19 cellular contexts compared by ENCODE assay signal in genomic region chr19:51247972-51248371, GRCh38. TPM values are rescaled to one million over a fixed set of nuclear protein-coding genes. Genes with fewer than 3 reads are reported as not detected.
DNase-seq lines count a peak whose midpoint lies in the region; ATAC-seq, FAIRE-seq and TF ChIP-seq lines count a peak whose summit lies in the region.
"Had no signal": no experiment of that assay in that cellular context is flagged by ENCODE, and none has a peak within 500 bp of the region (broad histone marks: within the 10 kb centered on the region; RNA-seq: fewer than 3 reads in every experiment).

No MANE protein-coding gene starts in this region.

- intact Hi-C loops in GM12878 (cut with micrococcal nuclease; ENCODE audit: unreplicated experiment): no loop called here

- no peak for ATAC-seq in GM12878
- ATAC-seq: CD8-positive, alpha-beta T cell had no signal

- H3K9me3 ChIP-seq in GM12878 (replicated peaks; ENCODE audit: control insufficient read depth, insufficient read depth, low read length): no peaks in the 10 kb centered on the region; the same call in 2 of the 3 replicates

- H3K4me3 ChIP-seq in GM12878: no peak overlapping the region
- H3K4me3 ChIP-seq: BLaER1 had no signal

- RAD21 ChIA-PET in GM12878 (lab: Charles Lee; ENCODE audit: unreplicated experiment): no interaction called here

- no peak overlapping the region for H3K27ac ChIP-seq in GM12878 (ENCODE audit: control insufficient read depth, insufficient read depth)
- H3K27ac ChIP-seq: 22Rv1, BLaER1 had no signal

- POLR2A ChIA-PET in GM12878 (lab: Charles Lee): no interaction called here

- DNase-seq in NCI-H82 (lab: John Stamatoyannopoulos, UW): peak; percentile 7
- DNase-seq in NCI-H82 treated with DMSO at 0.1 percent for 48 hours (lab: John Stamatoyannopoulos, UW; ENCODE audit: unreplicated experiment): no peak
- DNase-seq in activated naive CD4-positive, alpha-beta T cell treated with anti-CD3 and anti-CD28 coated beads, Interleukin-2, amount 10 ng/mL, durations not matched to agents 7 days and 5 days: no peak
- no peak for DNase-seq in activated naive CD4-positive, alpha-beta T cell treated with anti-CD3 and anti-CD28 coated beads, Interleukin-2, amount 50 U/mL, for 16 hours
- no peak for DNase-seq in GM12878 (ENCODE audit: low read depth, low spot score)
- DNase-seq in H4 (ENCODE audit: low spot score): no peak
- DNase-seq in NCI-H1694 treated with DMSO at 0.1 percent for 48 hours (lab: John Stamatoyannopoulos, UW): no peak
- DNase-seq: Calu3; CD8-positive, alpha-beta T cell; DMS79 treated with DMSO at 0.1 percent for 48 hours; GF-D8; HCEC 1CT had no signal

- 26% methylated on average over 4 of the region's 4 CpGs for WGBS in GM12878 (ENCODE audit: insufficient coverage, insufficient replicate concordance, low lambda C conversion rate, missing lambda C conversion rate)

- no peaks in the 10 kb centered on the region for H3K79me2 ChIP-seq in GM12878 (ENCODE audit: control insufficient read depth, insufficient read depth, low read length)

- TF ChIP-seq EP300 in GM12878 (IDR thresholded peaks at IDR 0.05; ENCODE audit: borderline replicate concordance in 1 of 2, control insufficient read depth in 1 of 2, low read depth in 2 of 2, low read length in 2 of 2): no peak

- no peak overlapping the region for H2AFZ ChIP-seq in GM12878 (ENCODE audit: control insufficient read depth, low read depth, low read length)

- H3K27me3 ChIP-seq in GM12878 (replicated peaks in 1 of 2; ENCODE audit: control insufficient read depth in 2 of 2, insufficient read depth in 2 of 2, low read length in 1 of 2): no peaks in the 10 kb centered on the region
- H3K27me3 ChIP-seq: BLaER1 had no signal

- no peak for TF ChIP-seq CTCF in GM12878 (IDR thresholded peaks at IDR 0.05 in 2 of 3, conservative IDR thresholded peaks at IDR 0.05 in 1 of 3; ENCODE audit: control insufficient read depth in 2 of 3, extremely low read depth in 1 of 3, insufficient read depth in 1 of 3, low read depth in 3 of 3, low read length in 3 of 3)

- peaks cover 8% of the 10 kb centered on the region for H3K9me3 Mint-ChIP-seq in activated naive CD4-positive, alpha-beta T cell treated with anti-CD3 and anti-CD28 coated beads, Interleukin-2, amount 10 ng/mL, durations not matched to agents 7 days and 5 days
- H3K9me3 Mint-ChIP-seq: CD8-positive, alpha-beta T cell had no signal

- H3K9ac ChIP-seq in GM12878 (ENCODE audit: control insufficient read depth, insufficient read depth, low read length): no peak overlapping the region
- H3K9ac ChIP-seq: BLaER1 had no signal

- in situ Hi-C loops in GM12878 (cut with MboI): no loop called here

- peaks cover 59% of the 10 kb centered on the region for H3K4me1 Mint-ChIP-seq in activated naive CD4-positive, alpha-beta T cell treated with anti-CD3 and anti-CD28 coated beads, Interleukin-2, amount 10 ng/mL, durations not matched to agents 7 days and 5 days

- no peak overlapping the region for H3K4me3 Mint-ChIP-seq in activated naive CD4-positive, alpha-beta T cell treated with anti-CD3 and anti-CD28 coated beads, Interleukin-2, amount 10 ng/mL, durations not matched to agents 7 days and 5 days
- H3K4me3 Mint-ChIP-seq: CD8-positive, alpha-beta T cell had no signal

- no peak for FAIRE-seq in GM12878 (lab: Jason Lieb, UNC)
- FAIRE-seq: GM19239, H54 had no signal

- H3K36me3 Mint-ChIP-seq in activated naive CD4-positive, alpha-beta T cell treated with anti-CD3 and anti-CD28 coated beads, Interleukin-2, amount 10 ng/mL, durations not matched to agents 7 days and 5 days: peaks cover 17% of the 10 kb centered on the region
- H3K36me3 Mint-ChIP-seq: CD8-positive, alpha-beta T cell had no signal

- H4K20me1 ChIP-seq in GM12878 (ENCODE audit: control insufficient read depth, insufficient read depth): no peaks in the 10 kb centered on the region
- H4K20me1 ChIP-seq: BLaER1 had no signal

- no TSS peak for BruUV-seq in GM12878 (replicated peaks; lab: Mats Ljungman, UMichigan)

- no peak overlapping the region; the same call in 1 of the 2 replicates for H3K4me2 ChIP-seq in GM12878 (ENCODE audit: control insufficient read depth, insufficient read depth)
- H3K4me2 ChIP-seq: BLaER1 had no signal

- H3K4me1 ChIP-seq in GM12878 (ENCODE audit: control insufficient read depth, insufficient read depth, low read length): no peaks in the 10 kb centered on the region

- H3K27me3 Mint-ChIP-seq in activated naive CD4-positive, alpha-beta T cell treated with anti-CD3 and anti-CD28 coated beads, Interleukin-2, amount 10 ng/mL, durations not matched to agents 7 days and 5 days: peaks cover 17% of the 10 kb centered on the region

- peak overlapping the region; percentile 33 for H3K27ac Mint-ChIP-seq in activated naive CD4-positive, alpha-beta T cell treated with anti-CD3 and anti-CD28 coated beads, Interleukin-2, amount 10 ng/mL, durations not matched to agents 7 days and 5 days
- H3K27ac Mint-ChIP-seq: CD8-positive, alpha-beta T cell had no signal

- TF ChIP-seq RAD21 in GM12878 (IDR thresholded peaks at IDR 0.05; ENCODE audit: insufficient read depth, low read depth, low read length): no peak

- CTCF ChIA-PET in activated naive CD4-positive, alpha-beta T cell treated with anti-CD3 and anti-CD28 coated beads, Interleukin-2, amount 10 ng/mL, durations not matched to agents 7 days and 5 days (lab: Charles Lee): interaction anchor here (2.4 kb wide), 1 partner anchor 10 kb away, joined by 6 read pairs; no protein-coding TSS in a partner anchor
- CTCF ChIA-PET in GM12878 (lab: Yijun Ruan, JAX): no interaction called here

- no peak for TF ChIP-seq POLR2A in GM12878 (IDR thresholded peaks at IDR 0.05; ENCODE audit: low read depth, low read length)

- no peaks in the 10 kb centered on the region for H3K36me3 ChIP-seq in GM12878 (ENCODE audit: control insufficient read depth in 2 of 2, insufficient read depth in 2 of 2, low read length in 1 of 2)
- H3K36me3 ChIP-seq: BLaER1 had no signal

- SMC1A ChIA-PET in GM12878 (lab: Charles Lee; ENCODE audit: uncharacterized antibody, unreplicated experiment): no interaction called here

TF ChIP-seq in GM12878, 131 proteins besides CTCF, POLR2A, EP300 and RAD21:
- TF ChIP-seq PAX5 (IDR thresholded peaks at IDR 0.05; ENCODE audit: borderline replicate concordance, low read depth, low read length) (no peak), YY1 (IDR thresholded peaks at IDR 0.05; ENCODE audit: low read depth, low read length) (0 out of 2 replicates have a peak, but pooled peaks have one; percentile 29), IRF5 (IDR thresholded peaks at IDR 0.05; ENCODE audit: borderline replicate concordance) (no peak), CHD4 (IDR thresholded peaks at IDR 0.05) (no peak)

RNA-seq across cellular contexts. Expression of gene SIGLECL1, which starts 2.9 kb away (rescaled TPM):
- total RNA-seq in GM12878 (2013; cell fraction: nucleolus; rRNA removed): not detected in 2 replicates
- total RNA-seq in GM12878 (2014; rRNA removed) (not detected in 2 replicates), GM12878 (2014; rRNA removed; fragmentation: Illumina TruSeq; extraction: Trizol) (not detected in 2 replicates), GM12878 (2021) (not detected in 2 replicates)
- not detected for polyA plus RNA-seq in GM12878 (2011; ENCODE audit: low read depth)
- polyA plus RNA-seq in GM12878 (2011; rRNA removed) (not detected in 2 replicates), GM12878 (2014; fragmentation: Illumina TruSeq; extraction: Trizol) (not detected in 2 replicates), GM12878 (2014; fragmentation: Nextera tagmentation; extraction: Ambion mirVana) (not detected), GM12878 (2014; rRNA removed) (not detected in 2 replicates), GM12878 (2016; fragmentation: Nextera tagmentation; extraction: Ambion mirVana) (not detected)
- not detected in 2 replicates for polyA plus RNA-seq in GM12878 (2011; cell fraction: cytosol; rRNA removed)
- not detected in 2 replicates for polyA plus RNA-seq in GM12878 (2011; cell fraction: nucleus; rRNA removed)
- not detected in 2 replicates for polyA plus RNA-seq in GM12878 (2012)
- not detected in 2 replicates for polyA minus RNA-seq in GM12878 (2011; rRNA and poly(A)+ RNA removed)
- not detected in 2 replicates for polyA minus RNA-seq in GM12878 (2011; cell fraction: cytosol; rRNA and poly(A)+ RNA removed)
- not detected in 2 replicates for polyA minus RNA-seq in GM12878 (2011; cell fraction: nucleus; rRNA and poly(A)+ RNA removed)
- 0.39 TPM in 1 of 2 replicates, not detected in the other for total RNA-seq in H4 (2014; rRNA removed; shearing (Covaris generic))
- total RNA-seq: A673; Calu3; CD8-positive, alpha-beta T cell; HT-29 had no signal
- polyA plus RNA-seq: AG04450 had no signal

RNA-seq across cellular contexts. Expression of gene CD33, which starts 23.1 kb away (rescaled TPM):
- total RNA-seq in GM12878 (2013; cell fraction: nucleolus; rRNA removed): 3.5 TPM in 2 replicates
- total RNA-seq in GM12878 (2014; rRNA removed) (0.76 and 0.90 TPM in 2 replicates), GM12878 (2014; rRNA removed; fragmentation: Illumina TruSeq; extraction: Trizol) (0.72 and 0.74 TPM in 2 replicates), GM12878 (2021) (0.62 and 0.66 TPM in 2 replicates)
- 3.6 TPM for polyA plus RNA-seq in GM12878 (2011; ENCODE audit: low read depth)
- polyA plus RNA-seq in GM12878 (2011; rRNA removed) (15.1 and 17.9 TPM in 2 replicates), GM12878 (2014; fragmentation: Illumina TruSeq; extraction: Trizol) (0.57 and 1.2 TPM in 2 replicates), GM12878 (2014; fragmentation: Nextera tagmentation; extraction: Ambion mirVana) (1 to 10 TPM; 1.2 to 1.4 TPM), GM12878 (2014; rRNA removed) (0.60 and 0.72 TPM in 2 replicates), GM12878 (2016; fragmentation: Nextera tagmentation; extraction: Ambion mirVana) (under 1 TPM in 1 of 2 experiments, not detected in 1; 0.29 TPM)
- 9.1 and 9.9 TPM in 2 replicates for polyA plus RNA-seq in GM12878 (2011; cell fraction: cytosol; rRNA removed)
- polyA plus RNA-seq in GM12878 (2011; cell fraction: nucleus; rRNA removed): 20.4 and 35.5 TPM in 2 replicates
- 2.3 and 2.8 TPM in 2 replicates for polyA plus RNA-seq in GM12878 (2012)
- 5.8 and 6.4 TPM in 2 replicates for polyA minus RNA-seq in GM12878 (2011; rRNA and poly(A)+ RNA removed)
- 2.7 and 4.3 TPM in 2 replicates for polyA minus RNA-seq in GM12878 (2011; cell fraction: cytosol; rRNA and poly(A)+ RNA removed)
- 5.1 and 7.5 TPM in 2 replicates for polyA minus RNA-seq in GM12878 (2011; cell fraction: nucleus; rRNA and poly(A)+ RNA removed)
- 3.3 and 13.9 TPM in 2 replicates for total RNA-seq in H4 (2014; rRNA removed; shearing (Covaris generic))
- total RNA-seq: A673; Calu3; CD8-positive, alpha-beta T cell; HT-29 had no signal
- polyA plus RNA-seq: AG04450 had no signal
